13 cellular contexts compared by ENCODE assay signal in genomic region chr10:116961305-116962251, GRCh38. TPM values are rescaled to one million over a fixed set of nuclear protein-coding genes. Genes with fewer than 3 reads are reported as not detected.
DNase-seq lines count a peak whose midpoint lies in the region; ATAC-seq and TF ChIP-seq lines count a peak whose summit lies in the region.
"Had no signal": no experiment of that assay in that cellular context is flagged by ENCODE, and none has a peak within 500 bp of the region (broad histone marks: within the 10 kb centered on the region; RNA-seq: fewer than 3 reads in every experiment).

No MANE protein-coding gene starts in this region.

- H3K4me1 ChIP-seq in mesendoderm (ENCODE audit: control insufficient read depth, low read depth, low read length), result no peaks in the 10 kb centered on the region
- no peaks in the 10 kb centered on the region for H3K4me1 ChIP-seq in ovary (ENCODE audit: insufficient read depth)
- H3K4me1 ChIP-seq: prostate gland, tibial artery had no signal

- no peak overlapping the region for H3K56ac ChIP-seq in mesendoderm (ENCODE audit: low read length)

- H2AK5ac ChIP-seq in mesendoderm (ENCODE audit: low read length), result no peak overlapping the region

- H3K27me3 ChIP-seq in mesendoderm (ENCODE audit: insufficient read depth, low read length, poor library complexity) (no peaks in the 10 kb centered on the region), ovary (no peaks in the 10 kb centered on the region)
- H3K27me3 ChIP-seq: tibial artery had no signal

- no peak overlapping the region for H2BK15ac ChIP-seq in mesendoderm (replicated peaks; ENCODE audit: low read depth)

- ATAC-seq in HG02623 (IDR thresholded peaks at IDR 0.05; ENCODE audit: unreplicated experiment), result no peak
- ATAC-seq: activated naive CD4-positive, alpha-beta T cell treated with anti-CD3 and anti-CD28 coated beads, Interleukin-2, amount 50 U/mL, for 72 hours had no signal

- no peak overlapping the region for H3K4ac ChIP-seq in mesendoderm (ENCODE audit: low read depth, low read length)

- H3K27ac ChIP-seq in mesendoderm (ENCODE audit: low read depth, low read length), result no peak overlapping the region
- H3K27ac ChIP-seq in ovary, result no peak overlapping the region
- H3K27ac ChIP-seq: prostate gland, tibial artery had no signal

- no peak overlapping the region for H4K5ac ChIP-seq in mesendoderm (ENCODE audit: low read length)

- H3K4me3 ChIP-seq in mesendoderm (ENCODE audit: low read length) (no peak overlapping the region), ovary (no peak overlapping the region)
- H3K4me3 ChIP-seq: prostate gland, tibial artery had no signal

- no peaks in the 10 kb centered on the region for H3K79me1 ChIP-seq in mesendoderm (ENCODE audit: low read length)

- TF ChIP-seq EP300 in ovary (IDR thresholded peaks at IDR 0.05), result no peak

- no peak overlapping the region for H2BK5ac ChIP-seq in mesendoderm (ENCODE audit: low read length)

- no peak for TF ChIP-seq POLR2A in ovary (IDR thresholded peaks at IDR 0.05)

- DNase-seq in DMS153 (lab: John Stamatoyannopoulos, UW), result peak; percentile 97
- peak; percentile 96 for DNase-seq in NCI-H146 (lab: John Stamatoyannopoulos, UW)
- peak; percentile 62 for DNase-seq in SHP77 treated with DMSO at 0.1 percent for 48 hours (lab: John Stamatoyannopoulos, UW)
- peak; percentile 53 for DNase-seq in mesendoderm
- DNase-seq in T-helper 1 cell, result no peak
- no peak for DNase-seq in NCI-H526 (lab: John Stamatoyannopoulos, UW)
- DNase-seq in ovary, result no peak
- DNase-seq: central memory CD4-positive, alpha-beta T cell; SIG-M5; tibial artery had no signal

- no peak overlapping the region for H4K8ac ChIP-seq in mesendoderm (ENCODE audit: low read depth, low read length)

- no peak overlapping the region for H3K4me2 ChIP-seq in mesendoderm (ENCODE audit: low read length)

- no peak overlapping the region for H2BK120ac ChIP-seq in mesendoderm (ENCODE audit: low read depth, low read length)

- TF ChIP-seq CTCF in ovary (IDR thresholded peaks at IDR 0.05), result no peak

- no peak overlapping the region for H3K18ac ChIP-seq in mesendoderm (ENCODE audit: low read length)

- no CpG with 5 or more reads among the region's 9 CpGs for WGBS in mesendoderm (ENCODE audit: extremely low coverage, insufficient coverage, low lambda C conversion rate)
- 69 to 79% (median 74%) methylated on average over 9 of the region's 9 CpGs for WGBS in ovary, 3 donors

- H3K23ac ChIP-seq in mesendoderm (ENCODE audit: low read length), result no peak overlapping the region

- no peaks in the 10 kb centered on the region for H3K79me2 ChIP-seq in mesendoderm (ENCODE audit: control insufficient read depth, insufficient read depth, low read length)

- H3K36me3 ChIP-seq in mesendoderm (ENCODE audit: control insufficient read depth, insufficient read depth, low read length), result no peaks in the 10 kb centered on the region
- no peaks in the 10 kb centered on the region for H3K36me3 ChIP-seq in ovary
- H3K36me3 ChIP-seq: prostate gland had no signal

- intact Hi-C loops in ovary (cut with DNase I), result no loop called here

- H3K9ac ChIP-seq in mesendoderm (ENCODE audit: low read length), result no peak overlapping the region

- no peaks in the 10 kb centered on the region for H3K9me3 ChIP-seq in ovary
- H3K9me3 ChIP-seq: prostate gland, tibial artery had no signal

RNA-seq across cellular contexts. Expression of gene SHTN1, which starts 43.4 kb away (rescaled TPM):
- polyA plus RNA-seq in mesendoderm (2013, experiment 1 of 2), result 13.0 TPM
- 13.9 TPM for polyA plus RNA-seq in mesendoderm (2013, experiment 2 of 2)
- total RNA-seq in ovary, result 10 to 100 TPM in 6 of 7 donors, 1 to 10 TPM in 1; 8.6 to 22.1 (median 20.3) TPM
- 10 to 100 TPM in 1 of 2 donors, 1 to 10 TPM in 1; 4.7 to 16.3 TPM for polyA plus RNA-seq in ovary

Comparison
In these comparisons a context has a peak if more than half of its experiments do, and no peak if none do; other contexts are left out.
1. DNase-seq: peak in DMS153 (single experiment), NCI-H146 (single experiment), SHP77 treated with DMSO at 0.1 percent for 48 hours (single experiment) and mesendoderm (single experiment); none in T-helper 1 cell (0 of 5), NCI-H526 (0 of 2) and ovary (0 of 5).